26 cellular contexts compared by ENCODE assay signal in genomic region chr17:16314859-16315258, GRCh38.
"Had no signal": no experiment of that assay in that cellular context is flagged by ENCODE, and none has a peak within 500 bp of the region (broad histone marks: within the 10 kb centered on the region; RNA-seq: fewer than 3 reads in every experiment).

No MANE protein-coding gene starts in this region.

- H3K4me1 ChIP-seq: breast epithelium had no signal

- H3K9me3 Mint-ChIP-seq: activated CD4-positive, alpha-beta memory T cell treated with anti-CD3 and anti-CD28 coated beads for 36 hours; activated CD4-positive, alpha-beta T cell treated with anti-CD3 and anti-CD28 coated beads, Interleukin-2, amount 10 ng/mL, durations not matched to agents 7 days and 5 days; activated T-cell treated with anti-CD3 and anti-CD28 coated beads, Interleukin-2, amount 50 U/mL, for 4 hours; T-cell had no signal

- H3K27me3 Mint-ChIP-seq: activated CD4-positive, alpha-beta memory T cell treated with anti-CD3 and anti-CD28 coated beads for 36 hours; activated CD4-positive, alpha-beta T cell treated with anti-CD3 and anti-CD28 coated beads, Interleukin-2, amount 10 ng/mL, durations not matched to agents 7 days and 5 days; T-cell had no signal

- H3K27me3 ChIP-seq: breast epithelium, MG63 had no signal

- H3K36me3 ChIP-seq: breast epithelium, MG63 had no signal

- H3K9me3 ChIP-seq: breast epithelium, MG63 had no signal

- DNase-seq: activated CD4-positive, alpha-beta memory T cell treated with anti-CD3 and anti-CD28 coated beads for 36 hours; activated CD4-positive, alpha-beta T cell treated with anti-CD3 and anti-CD28 coated beads, Interleukin-2, amount 10 ng/mL, durations not matched to agents 7 days and 5 days; activated CD4-positive, CD25-positive, alpha-beta regulatory T cell; activated CD8-positive, alpha-beta memory T cell treated with anti-CD3 and anti-CD28 coated beads for 24 hours; activated naive CD4-positive, alpha-beta T cell treated with anti-CD3 and anti-CD28 coated beads, Interleukin-2, amount 50 U/mL, for 16 hours; activated T-cell treated with anti-CD3 and anti-CD28 coated beads, Interleukin-2, amount 50 U/mL, for 4 hours; aorta; caudate nucleus; MG63; MV-4-11; NCI-H1092 treated with DMSO at 0.1 percent for 48 hours; NCI-H1417 treated with DMSO at 0.1 percent for 48 hours; NCI-H1694 treated with DMSO at 0.1 percent for 48 hours; NCI-H2081; NCI-H2171; NCI-H2227 treated with DMSO at 0.1 percent for 48 hours; NCI-H69; NK-92 treated with Interleukin-12 subunit alpha and Interleukin-12 subunit beta, amount 100 ng/mL, for 24 hours; OCI-M1; RPMI8226; T-cell; T-helper 2 cell; T1000 had no signal

- H3K27ac ChIP-seq: breast epithelium, SK-N-MC, VCaP had no signal

- H3K4me3 ChIP-seq: breast epithelium, MG63, SK-N-MC had no signal

- H3K27ac Mint-ChIP-seq: activated CD4-positive, alpha-beta memory T cell treated with anti-CD3 and anti-CD28 coated beads for 36 hours; activated CD4-positive, alpha-beta T cell treated with anti-CD3 and anti-CD28 coated beads, Interleukin-2, amount 10 ng/mL, durations not matched to agents 7 days and 5 days; T-cell had no signal

- H3K4me3 Mint-ChIP-seq: activated CD4-positive, alpha-beta memory T cell treated with anti-CD3 and anti-CD28 coated beads for 36 hours; activated CD4-positive, alpha-beta T cell treated with anti-CD3 and anti-CD28 coated beads, Interleukin-2, amount 10 ng/mL, durations not matched to agents 7 days and 5 days; activated T-cell treated with anti-CD3 and anti-CD28 coated beads, Interleukin-2, amount 50 U/mL, for 4 hours; T-cell had no signal
